Comparison of ENCODE assay signal across 8 cellular contexts in the genomic region with DNA sequence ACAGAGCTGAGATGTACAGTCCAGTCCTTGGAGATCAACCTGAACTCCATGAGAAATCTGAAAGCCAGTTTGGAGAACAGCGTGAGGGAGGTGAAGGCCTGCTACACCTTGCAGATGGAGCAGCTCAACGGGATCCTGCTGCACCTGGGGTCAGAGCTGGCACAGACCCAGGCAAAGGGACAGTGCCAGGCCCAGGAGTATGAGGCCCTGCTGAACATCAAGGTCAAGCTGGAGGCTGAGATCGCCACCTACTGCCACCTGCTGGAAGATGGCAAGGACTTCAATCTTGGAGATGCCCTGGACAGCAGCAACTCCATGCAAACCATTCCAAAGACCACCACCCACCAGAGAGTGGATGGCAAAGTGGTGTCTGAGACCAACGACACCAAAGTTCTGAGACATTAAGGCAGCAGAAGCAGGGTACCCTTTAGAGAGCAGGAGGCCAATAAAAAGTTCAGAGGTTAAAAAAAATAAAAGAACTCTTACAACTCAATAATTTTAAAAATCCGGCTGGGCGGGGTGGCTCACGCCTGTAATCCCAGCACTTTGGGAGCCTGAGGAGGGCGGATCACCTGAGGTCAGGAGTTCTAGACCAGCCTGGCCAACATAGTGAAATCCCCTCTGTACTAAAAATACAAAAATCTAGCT.
A peak's percentile ranks its signal among the peaks of the same experiment; 100 is the strongest.
DNase-seq lines count a peak whose midpoint lies in the region; ATAC-seq and TF ChIP-seq lines count a peak whose summit lies in the region.

No MANE protein-coding gene starts in this region.

- no peaks in the 10 kb centered on the region for H3K9me3 ChIP-seq in MM.1S (replicated peaks; ENCODE audit: insufficient read depth, low read length)

- H3K4me2 ChIP-seq in MM.1S (ENCODE audit: low read depth, low read length), result no peak overlapping the region

- H3K27ac ChIP-seq in MM.1S (ENCODE audit: low read length), result no peak overlapping the region

- H3K36me3 ChIP-seq in MM.1S (replicated peaks; ENCODE audit: insufficient read depth, low read length), result no peaks in the 10 kb centered on the region

- no peaks in the 10 kb centered on the region for H3K9me2 ChIP-seq in MM.1S (replicated peaks; ENCODE audit: insufficient read depth, low read length)

- peak; percentile 42 for TF ChIP-seq CTCF in MM.1S (IDR thresholded peaks at IDR 0.05; ENCODE audit: low read length)

- no peaks in the 10 kb centered on the region for H3K79me2 ChIP-seq in MM.1S (ENCODE audit: low read length)

- H2AFZ ChIP-seq in MM.1S (ENCODE audit: low read length), result no peak overlapping the region

- H3F3A ChIP-seq in MM.1S (ENCODE audit: insufficient read depth, low read length), result no peaks in the 10 kb centered on the region

- ATAC-seq in HG02938 (IDR thresholded peaks at IDR 0.05; ENCODE audit: unreplicated experiment), result no peak
- no peak for ATAC-seq in GM21737 (IDR thresholded peaks at IDR 0.05; ENCODE audit: unreplicated experiment)

- DNase-seq in EH (ENCODE audit: low read depth), result peak; percentile 65
- peak; percentile 37 for DNase-seq in MM.1S
- DNase-seq in activated T-cell treated with anti-CD3 and anti-CD28 coated beads for 1 hour (ENCODE audit: low read depth), result peak; percentile 22
- peak; percentile 48 for DNase-seq in fibroblast of peridontal ligament (ENCODE audit: extremely low read depth)
- peak; percentile 60 for DNase-seq in stimulated activated CD4-positive, alpha-beta T cell treated with anti-CD3 and anti-CD28 coated beads, Interleukin-15, amount 100 ng/mL, for 24 hours
- no peak for DNase-seq in superior temporal gyrus (ENCODE audit: extremely low spot score)

- no peaks in the 10 kb centered on the region for H4K20me1 ChIP-seq in MM.1S (ENCODE audit: insufficient read depth, low read length)

- peaks cover 95% of the 10 kb centered on the region for H3K27me3 ChIP-seq in MM.1S (replicated peaks; ENCODE audit: insufficient read depth, low read length)

- H3K4me1 ChIP-seq in MM.1S (ENCODE audit: low read length), result no peaks in the 10 kb centered on the region

- H3K9ac ChIP-seq in MM.1S (ENCODE audit: low read length), result no peak overlapping the region

- no peak overlapping the region for H3K4me3 ChIP-seq in MM.1S (ENCODE audit: low read length)
